ENCODE assay signal across 8 cellular contexts in the genomic region with DNA sequence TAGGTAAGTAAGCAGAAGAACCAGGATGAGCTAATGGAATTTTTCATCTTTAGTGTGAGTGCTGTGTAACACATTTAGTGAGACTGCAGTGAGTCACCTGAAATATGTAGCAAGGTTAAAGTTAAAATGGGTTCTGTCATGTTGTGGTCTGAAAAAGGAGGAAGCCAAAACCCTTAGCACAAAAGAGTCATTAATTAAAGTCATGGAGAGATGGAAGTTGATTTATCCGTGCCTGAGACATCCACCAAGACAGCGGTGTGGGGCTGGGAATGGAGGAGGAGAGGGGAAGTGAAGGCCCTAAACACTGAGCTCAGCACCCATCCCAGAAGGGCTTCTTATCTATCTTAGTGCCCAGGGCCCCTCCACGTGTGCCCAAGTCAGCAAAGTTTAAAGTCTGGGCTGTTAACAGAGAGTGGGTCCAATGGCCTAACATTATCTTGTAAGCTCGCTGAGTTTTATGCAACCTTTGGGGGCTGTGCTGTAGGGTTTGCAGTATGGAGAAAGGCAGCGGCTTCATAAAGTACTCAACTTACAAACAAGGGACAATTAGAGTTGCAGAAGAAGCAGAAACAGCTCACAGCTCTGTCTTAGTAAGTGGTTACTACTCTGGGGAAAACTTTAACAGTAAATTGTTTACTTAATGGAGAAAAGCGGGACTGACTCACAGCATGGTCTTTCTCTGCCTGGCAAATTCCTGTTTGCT. TPM values are rescaled to one million over a fixed set of nuclear protein-coding genes. Genes with fewer than 3 reads are reported as not detected.
DNase-seq lines count a peak whose midpoint lies in the region; ATAC-seq and TF ChIP-seq lines count a peak whose summit lies in the region.

No MANE protein-coding gene starts in this region.

- CTCF ChIA-PET in PC-9 (lab: Charles Lee) = interaction anchor here (0.9 to 1.0 kb wide), 2 partner anchors 9 to 136 kb away, joined by 3 to 4 read pairs; a partner anchor contains a TSS

- H3K4me2 ChIP-seq in PC-9 = peak overlapping the region; percentile 39

- peak overlapping the region; percentile 73 for H3K27ac ChIP-seq in PC-9

- H3F3A ChIP-seq in PC-9 (ENCODE audit: insufficient read depth, low read depth) = peaks cover 26% of the 10 kb centered on the region

- 0 out of 2 replicates have a peak, but pooled peaks cover 18% of the 10 kb centered on the region for H3K36me3 ChIP-seq in PC-9 (ENCODE audit: low read depth)

- H3K27me3 Mint-ChIP-seq in progenitor cell of endocrine pancreas = no peaks in the 10 kb centered on the region

- H3K9me3 Mint-ChIP-seq in progenitor cell of endocrine pancreas (ENCODE audit: low read depth) = no peaks in the 10 kb centered on the region

- H2AFZ ChIP-seq in PC-9 = no peak overlapping the region

- no peaks in the 10 kb centered on the region for H3K9me2 ChIP-seq in PC-9 (ENCODE audit: insufficient read depth)

- H3K79me2 ChIP-seq in PC-9 (ENCODE audit: low read depth) = peaks cover 17% of the 10 kb centered on the region; the same call in 1 of the 2 replicates

- POLR2A ChIA-PET in PC-9 (lab: Charles Lee; ENCODE audit: unreplicated experiment) = interaction anchor here (0.7 kb wide), 1 partner anchor 44 kb away, joined by 6 read pairs; no protein-coding TSS in a partner anchor

- no peaks in the 10 kb centered on the region for H3K27me3 ChIP-seq in PC-9 (ENCODE audit: insufficient read depth, low read depth)

- H3K4me1 Mint-ChIP-seq in progenitor cell of endocrine pancreas (ENCODE audit: low read depth) = peaks cover 13% of the 10 kb centered on the region

- ATAC-seq in GM19397 (IDR thresholded peaks at IDR 0.05; ENCODE audit: unreplicated experiment) = no peak

- H3K4me3 Mint-ChIP-seq in progenitor cell of endocrine pancreas (ENCODE audit: low read depth) = no peak overlapping the region

- intact Hi-C loops in PC-9 (cut with micrococcal nuclease; ENCODE audit: unreplicated experiment) = no loop called here

- H3K4me1 ChIP-seq in PC-9 (replicated peaks; ENCODE audit: insufficient read depth) = peaks cover 23% of the 10 kb centered on the region

- TF ChIP-seq CTCF in PC-9 (conservative IDR thresholded peaks at IDR 0.05) = no peak
- no peak for TF ChIP-seq CTCF in progenitor cell of endocrine pancreas (IDR thresholded peaks at IDR 0.05; ENCODE audit: unreplicated experiment)

- peak; percentile 93 for DNase-seq in ELR (ENCODE audit: low read depth)
- DNase-seq in PC-9 = peak in 1 of 2 experiments; percentile 88
- DNase-seq in ecto neural progenitor cell (ENCODE audit: low spot score) = peak; percentile 19
- no peak for DNase-seq in progenitor cell of endocrine pancreas (ENCODE audit: low spot score, unreplicated experiment)
- DNase-seq in medulla oblongata (ENCODE audit: extremely low spot score) = no peak
- DNase-seq in germinal center (ENCODE audit: low spot score) = no peak
- no peak for DNase-seq in HuH-7.5 (ENCODE audit: low spot score)

- H3K27ac Mint-ChIP-seq in progenitor cell of endocrine pancreas = peak overlapping the region; percentile 58

- no peaks in the 10 kb centered on the region for H3K9me3 ChIP-seq in PC-9 (ENCODE audit: insufficient read depth, low read depth)

- H4K20me1 ChIP-seq in PC-9 (ENCODE audit: insufficient read depth) = no peaks in the 10 kb centered on the region

- H3K4me3 ChIP-seq in PC-9 = no peak overlapping the region

- BruUV-seq in PC-9 (replicated peaks; lab: Mats Ljungman, UMichigan) = no TSS peak

- peaks cover 6% of the 10 kb centered on the region for H3K36me3 Mint-ChIP-seq in progenitor cell of endocrine pancreas (ENCODE audit: insufficient read depth)

RNA-seq across cellular contexts. Expression of a gene that starts 9.3 kb away (rescaled TPM):
- 48.7 and 60.6 TPM in 2 replicates for total RNA-seq in PC-9 (2021)
- 69.8 and 70.8 TPM in 2 replicates for total RNA-seq in progenitor cell of endocrine pancreas

RNA-seq across cellular contexts. Expression of a gene that starts 45.7 kb away (rescaled TPM):
- total RNA-seq in PC-9 (2021) = 138 and 149 TPM in 2 replicates
- 67.4 and 81.6 TPM in 2 replicates for total RNA-seq in progenitor cell of endocrine pancreas

Comparison
In these comparisons a context has a peak if more than half of its experiments do, and no peak if none do; other contexts are left out.
1. DNase-seq: peak in ELR (single experiment) and ecto neural progenitor cell (single experiment); none in progenitor cell of endocrine pancreas (single experiment), medulla oblongata (single experiment), germinal center (single experiment) and HuH-7.5 (single experiment).